In the genomic region with DNA sequence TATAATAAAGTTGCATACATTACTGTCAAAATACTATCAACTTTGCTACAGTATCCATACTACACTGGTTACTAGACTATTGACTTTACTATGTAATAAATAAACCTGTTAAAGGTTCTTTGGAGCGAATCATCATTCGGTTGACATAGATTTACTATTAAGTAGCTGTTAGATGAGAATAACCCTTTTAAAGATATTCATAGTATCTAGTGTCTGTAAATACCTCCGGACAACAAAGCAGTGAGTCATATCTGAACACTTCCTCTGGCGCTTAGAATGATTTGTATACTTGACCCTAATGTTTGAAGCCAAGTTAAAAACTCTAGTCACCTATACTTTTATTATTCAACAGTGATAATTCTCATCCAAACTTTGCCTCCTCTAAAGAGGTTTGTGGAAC, we compare ENCODE assay signal across 11 cellular contexts.
DNase-seq lines count a peak whose midpoint lies in the region; ATAC-seq and TF ChIP-seq lines count a peak whose summit lies in the region.
"Had no signal": no experiment of that assay in that cellular context is flagged by ENCODE, and none has a peak within 500 bp of the region (broad histone marks: within the 10 kb centered on the region; RNA-seq: fewer than 3 reads in every experiment).

No MANE protein-coding gene starts in this region.

- intact Hi-C loops in PC-3 (cut with micrococcal nuclease), result loop anchor here (1.0 to 5.0 kb wide), 3 partner anchors 27 to 140 kb away; partner anchors contain the start of genes AASDHPPT, KBTBD3 and MSANTD4

- TF ChIP-seq CTCF in PC-3 (conservative IDR thresholded peaks at IDR 0.05; ENCODE audit: low read depth, low read length), result no peak

- POLR2A ChIA-PET in PC-3 (lab: Charles Lee; ENCODE audit: unreplicated experiment), result interaction anchor here (0.6 kb wide), 1 partner anchor 184 kb away, joined by 3 read pairs; no protein-coding TSS in a partner anchor

- no peaks in the 10 kb centered on the region for H4K20me1 ChIP-seq in PC-3 (ENCODE audit: low read length)

- peak overlapping the region; percentile 23; the same call in 1 of the 2 replicates for H3K4me2 ChIP-seq in PC-3 (ENCODE audit: low read length)

- H3K4me1 ChIP-seq in PC-3 (ENCODE audit: insufficient read depth, low read length), result peaks cover 32% of the 10 kb centered on the region

- no peaks in the 10 kb centered on the region for H3K9me2 ChIP-seq in PC-3 (replicated peaks; ENCODE audit: low read length)

- no peak overlapping the region for H3K9ac ChIP-seq in PC-3 (ENCODE audit: low read length)

- H3K36me3 ChIP-seq in PC-3 (ENCODE audit: low read depth, low read length), result no peaks in the 10 kb centered on the region

- H3K9me3 ChIP-seq in PC-3 (ENCODE audit: low read length), result no peaks in the 10 kb centered on the region

- H2AFZ ChIP-seq in PC-3 (ENCODE audit: low read length), result no peak overlapping the region

- no peaks in the 10 kb centered on the region for H3F3A ChIP-seq in PC-3 (ENCODE audit: low read length, unreplicated experiment)

- no peak overlapping the region for H3K4me3 ChIP-seq in PC-3 (ENCODE audit: low read length)

- ATAC-seq in HG02623 (IDR thresholded peaks at IDR 0.05; ENCODE audit: unreplicated experiment) (peak; percentile 65), PC-3 (peak; percentile 83), HG03521 (IDR thresholded peaks at IDR 0.05; ENCODE audit: unreplicated experiment) (no peak)
- ATAC-seq: Right ventricle myocardium inferior had no signal

- CTCF ChIA-PET in PC-3 (lab: Charles Lee), result no interaction called here

- H3K27me3 ChIP-seq in PC-3 (ENCODE audit: low read length), result no peaks in the 10 kb centered on the region

- peak overlapping the region; percentile 31 for H3K27ac ChIP-seq in PC-3 (ENCODE audit: low read length)

- BruUV-seq in PC-3 (replicated peaks; lab: Mats Ljungman, UMichigan), result no TSS peak

- DNase-seq in ELR (ENCODE audit: low read depth) (peak; percentile 77), PC-3 (peak; percentile 86), fibroblast of the conjunctiva (ENCODE audit: low read depth) (peak; percentile 10), ureter (ENCODE audit: low spot score) (no peak), inferior parietal cortex (ENCODE audit: extremely low spot score) (no peak)
- no peak for DNase-seq in activated CD4-positive, alpha-beta T cell treated with anti-CD3 and anti-CD28 coated beads, Interleukin-2, amount 50 U/mL, for 4 hours
- DNase-seq: H7, NCI-H1048 had no signal

- no peaks in the 10 kb centered on the region for H3K79me2 ChIP-seq in PC-3 (ENCODE audit: low read length)

Comparison
In these comparisons a context has a peak if more than half of its experiments do, and no peak if none do; other contexts are left out.
1. DNase-seq: peak in ELR (single experiment), PC-3 (single experiment) and fibroblast of the conjunctiva (single experiment); none in ureter (single experiment), inferior parietal cortex (single experiment) and activated CD4-positive, alpha-beta T cell treated with anti-CD3 and anti-CD28 coated beads, Interleukin-2, amount 50 U/mL, for 4 hours (0 of 2).